In the genomic region with DNA sequence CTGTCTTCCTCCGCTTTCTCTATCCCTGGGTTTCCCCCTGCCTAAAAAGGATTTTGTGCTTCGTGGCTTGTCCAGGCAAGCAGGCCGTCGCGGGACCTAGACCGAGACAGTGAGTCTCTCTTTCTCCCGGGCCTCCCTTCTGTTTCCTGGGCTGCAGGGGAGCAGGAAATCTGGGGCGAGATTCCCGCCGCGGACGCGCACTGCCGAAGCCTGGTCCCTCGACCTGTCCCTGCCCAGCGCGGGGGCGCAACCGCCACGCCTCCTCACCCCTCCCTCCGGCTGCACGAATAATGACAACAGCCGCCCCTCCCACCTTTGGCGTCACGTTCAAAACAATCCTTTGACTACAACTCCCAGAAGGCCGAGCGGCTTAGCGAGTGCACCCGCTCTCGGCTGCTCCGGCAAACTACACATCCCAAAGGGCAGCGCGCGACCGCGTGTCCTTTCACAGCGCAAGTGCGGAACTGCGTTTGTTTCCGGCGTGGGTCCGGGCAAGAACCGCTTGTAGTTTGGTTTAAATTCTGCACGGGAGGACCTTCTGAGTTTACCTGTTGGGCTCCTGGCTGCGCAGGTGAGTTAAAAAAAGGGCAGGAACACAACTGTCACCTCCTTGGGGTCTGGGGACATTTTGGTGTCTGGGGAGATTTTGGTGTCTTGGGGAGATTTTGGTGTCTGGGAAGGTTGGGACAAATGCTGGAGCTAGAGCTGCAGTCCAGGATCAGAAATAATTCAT, we compare ENCODE assay signal across 1 cellular context.
TF ChIP-seq lines count a peak whose summit lies in the region.

A gene (plus strand): TSS at position 473 of the 733 bp plus-strand sequence. CDS start 1,715 bp downstream, outside the sequence.

TF ChIP-seq in HepG2, 621 proteins besides CTCF, POLR2A, EP300 and RAD21 (continued from another document and continues in another):
- TF ChIP-seq, protein P1, sequence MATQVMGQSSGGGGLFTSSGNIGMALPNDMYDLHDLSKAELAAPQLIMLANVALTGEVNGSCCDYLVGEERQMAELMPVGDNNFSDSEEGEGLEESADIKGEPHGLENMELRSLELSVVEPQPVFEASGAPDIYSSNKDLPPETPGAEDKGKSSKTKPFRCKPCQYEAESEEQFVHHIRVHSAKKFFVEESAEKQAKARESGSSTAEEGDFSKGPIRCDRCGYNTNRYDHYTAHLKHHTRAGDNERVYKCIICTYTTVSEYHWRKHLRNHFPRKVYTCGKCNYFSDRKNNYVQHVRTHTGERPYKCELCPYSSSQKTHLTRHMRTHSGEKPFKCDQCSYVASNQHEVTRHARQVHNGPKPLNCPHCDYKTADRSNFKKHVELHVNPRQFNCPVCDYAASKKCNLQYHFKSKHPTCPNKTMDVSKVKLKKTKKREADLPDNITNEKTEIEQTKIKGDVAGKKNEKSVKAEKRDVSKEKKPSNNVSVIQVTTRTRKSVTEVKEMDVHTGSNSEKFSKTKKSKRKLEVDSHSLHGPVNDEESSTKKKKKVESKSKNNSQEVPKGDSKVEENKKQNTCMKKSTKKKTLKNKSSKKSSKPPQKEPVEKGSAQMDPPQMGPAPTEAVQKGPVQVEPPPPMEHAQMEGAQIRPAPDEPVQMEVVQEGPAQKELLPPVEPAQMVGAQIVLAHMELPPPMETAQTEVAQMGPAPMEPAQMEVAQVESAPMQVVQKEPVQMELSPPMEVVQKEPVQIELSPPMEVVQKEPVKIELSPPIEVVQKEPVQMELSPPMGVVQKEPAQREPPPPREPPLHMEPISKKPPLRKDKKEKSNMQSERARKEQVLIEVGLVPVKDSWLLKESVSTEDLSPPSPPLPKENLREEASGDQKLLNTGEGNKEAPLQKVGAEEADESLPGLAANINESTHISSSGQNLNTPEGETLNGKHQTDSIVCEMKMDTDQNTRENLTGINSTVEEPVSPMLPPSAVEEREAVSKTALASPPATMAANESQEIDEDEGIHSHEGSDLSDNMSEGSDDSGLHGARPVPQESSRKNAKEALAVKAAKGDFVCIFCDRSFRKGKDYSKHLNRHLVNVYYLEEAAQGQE (IDR thresholded peaks at IDR 0.05; ENCODE audit: borderline replicate concordance in 1 of 2, low read depth in 1 of 2, low read length in 2 of 2), result peak in 1 of 2 experiments; percentile 43; a peak in 1 of 4 replicates
- TF ChIP-seq, protein P2, sequence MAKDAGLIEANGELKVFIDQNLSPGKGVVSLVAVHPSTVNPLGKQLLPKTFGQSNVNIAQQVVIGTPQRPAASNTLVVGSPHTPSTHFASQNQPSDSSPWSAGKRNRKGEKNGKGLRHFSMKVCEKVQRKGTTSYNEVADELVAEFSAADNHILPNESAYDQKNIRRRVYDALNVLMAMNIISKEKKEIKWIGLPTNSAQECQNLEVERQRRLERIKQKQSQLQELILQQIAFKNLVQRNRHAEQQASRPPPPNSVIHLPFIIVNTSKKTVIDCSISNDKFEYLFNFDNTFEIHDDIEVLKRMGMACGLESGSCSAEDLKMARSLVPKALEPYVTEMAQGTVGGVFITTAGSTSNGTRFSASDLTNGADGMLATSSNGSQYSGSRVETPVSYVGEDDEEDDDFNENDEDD (CRISPR knock-in tag; IDR thresholded peaks at IDR 0.05; ENCODE audit: borderline replicate concordance), result peak; percentile 90
- TF ChIP-seq, protein P3, sequence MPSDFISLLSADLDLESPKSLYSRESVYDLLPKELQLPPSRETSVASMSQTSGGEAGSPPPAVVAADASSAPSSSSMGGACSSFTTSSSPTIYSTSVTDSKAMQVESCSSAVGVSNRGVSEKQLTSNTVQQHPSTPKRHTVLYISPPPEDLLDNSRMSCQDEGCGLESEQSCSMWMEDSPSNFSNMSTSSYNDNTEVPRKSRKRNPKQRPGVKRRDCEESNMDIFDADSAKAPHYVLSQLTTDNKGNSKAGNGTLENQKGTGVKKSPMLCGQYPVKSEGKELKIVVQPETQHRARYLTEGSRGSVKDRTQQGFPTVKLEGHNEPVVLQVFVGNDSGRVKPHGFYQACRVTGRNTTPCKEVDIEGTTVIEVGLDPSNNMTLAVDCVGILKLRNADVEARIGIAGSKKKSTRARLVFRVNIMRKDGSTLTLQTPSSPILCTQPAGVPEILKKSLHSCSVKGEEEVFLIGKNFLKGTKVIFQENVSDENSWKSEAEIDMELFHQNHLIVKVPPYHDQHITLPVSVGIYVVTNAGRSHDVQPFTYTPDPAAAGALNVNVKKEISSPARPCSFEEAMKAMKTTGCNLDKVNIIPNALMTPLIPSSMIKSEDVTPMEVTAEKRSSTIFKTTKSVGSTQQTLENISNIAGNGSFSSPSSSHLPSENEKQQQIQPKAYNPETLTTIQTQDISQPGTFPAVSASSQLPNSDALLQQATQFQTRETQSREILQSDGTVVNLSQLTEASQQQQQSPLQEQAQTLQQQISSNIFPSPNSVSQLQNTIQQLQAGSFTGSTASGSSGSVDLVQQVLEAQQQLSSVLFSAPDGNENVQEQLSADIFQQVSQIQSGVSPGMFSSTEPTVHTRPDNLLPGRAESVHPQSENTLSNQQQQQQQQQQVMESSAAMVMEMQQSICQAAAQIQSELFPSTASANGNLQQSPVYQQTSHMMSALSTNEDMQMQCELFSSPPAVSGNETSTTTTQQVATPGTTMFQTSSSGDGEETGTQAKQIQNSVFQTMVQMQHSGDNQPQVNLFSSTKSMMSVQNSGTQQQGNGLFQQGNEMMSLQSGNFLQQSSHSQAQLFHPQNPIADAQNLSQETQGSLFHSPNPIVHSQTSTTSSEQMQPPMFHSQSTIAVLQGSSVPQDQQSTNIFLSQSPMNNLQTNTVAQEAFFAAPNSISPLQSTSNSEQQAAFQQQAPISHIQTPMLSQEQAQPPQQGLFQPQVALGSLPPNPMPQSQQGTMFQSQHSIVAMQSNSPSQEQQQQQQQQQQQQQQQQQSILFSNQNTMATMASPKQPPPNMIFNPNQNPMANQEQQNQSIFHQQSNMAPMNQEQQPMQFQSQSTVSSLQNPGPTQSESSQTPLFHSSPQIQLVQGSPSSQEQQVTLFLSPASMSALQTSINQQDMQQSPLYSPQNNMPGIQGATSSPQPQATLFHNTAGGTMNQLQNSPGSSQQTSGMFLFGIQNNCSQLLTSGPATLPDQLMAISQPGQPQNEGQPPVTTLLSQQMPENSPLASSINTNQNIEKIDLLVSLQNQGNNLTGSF (CRISPR knock-in tag; IDR thresholded peaks at IDR 0.05), result no peak
- TF ChIP-seq ZNF878 (CRISPR knock-in tag; IDR thresholded peaks at IDR 0.05) (0 out of 2 replicates have a peak, but pooled peaks have one; percentile 77), FOXK2 (IDR thresholded peaks at IDR 0.05) (peak; percentile 98), PRMT3 (CRISPR knock-in tag; IDR thresholded peaks at IDR 0.05; ENCODE audit: borderline replicate concordance, low read depth) (peak; percentile 85; the same call in 1 of the 2 replicates), HNF4G (IDR thresholded peaks at IDR 0.05; ENCODE audit: borderline replicate concordance, low read depth, low read length) (no peak), HNF4G (CRISPR knock-in tag; IDR thresholded peaks at IDR 0.05; ENCODE audit: borderline replicate concordance, low read depth) (peak; percentile 22; the same call in 1 of the 2 replicates), HNRNPK (IDR thresholded peaks at IDR 0.05; ENCODE audit: low read depth, low read length, poor library complexity, severe bottlenecking) (no peak), ZNF790 (CRISPR knock-in tag; IDR thresholded peaks at IDR 0.05; ENCODE audit: borderline replicate concordance) (peak; percentile 89; the same call in 1 of the 2 replicates), ZNF589 (CRISPR knock-in tag; conservative IDR thresholded peaks at IDR 0.05) (peak; percentile 84; the same call in 1 of the 2 replicates), SNAI1 (CRISPR knock-in tag; IDR thresholded peaks at IDR 0.05; ENCODE audit: borderline replicate concordance) (0 out of 2 replicates have a peak, but pooled peaks have one; percentile 28), MTF1 (CRISPR knock-in tag; IDR thresholded peaks at IDR 0.05) (peak; percentile 90; the same call in 1 of the 2 replicates), KDM6A (CRISPR knock-in tag; IDR thresholded peaks at IDR 0.05; ENCODE audit: low read depth) (no peak)
- TF ChIP-seq, protein P4, sequence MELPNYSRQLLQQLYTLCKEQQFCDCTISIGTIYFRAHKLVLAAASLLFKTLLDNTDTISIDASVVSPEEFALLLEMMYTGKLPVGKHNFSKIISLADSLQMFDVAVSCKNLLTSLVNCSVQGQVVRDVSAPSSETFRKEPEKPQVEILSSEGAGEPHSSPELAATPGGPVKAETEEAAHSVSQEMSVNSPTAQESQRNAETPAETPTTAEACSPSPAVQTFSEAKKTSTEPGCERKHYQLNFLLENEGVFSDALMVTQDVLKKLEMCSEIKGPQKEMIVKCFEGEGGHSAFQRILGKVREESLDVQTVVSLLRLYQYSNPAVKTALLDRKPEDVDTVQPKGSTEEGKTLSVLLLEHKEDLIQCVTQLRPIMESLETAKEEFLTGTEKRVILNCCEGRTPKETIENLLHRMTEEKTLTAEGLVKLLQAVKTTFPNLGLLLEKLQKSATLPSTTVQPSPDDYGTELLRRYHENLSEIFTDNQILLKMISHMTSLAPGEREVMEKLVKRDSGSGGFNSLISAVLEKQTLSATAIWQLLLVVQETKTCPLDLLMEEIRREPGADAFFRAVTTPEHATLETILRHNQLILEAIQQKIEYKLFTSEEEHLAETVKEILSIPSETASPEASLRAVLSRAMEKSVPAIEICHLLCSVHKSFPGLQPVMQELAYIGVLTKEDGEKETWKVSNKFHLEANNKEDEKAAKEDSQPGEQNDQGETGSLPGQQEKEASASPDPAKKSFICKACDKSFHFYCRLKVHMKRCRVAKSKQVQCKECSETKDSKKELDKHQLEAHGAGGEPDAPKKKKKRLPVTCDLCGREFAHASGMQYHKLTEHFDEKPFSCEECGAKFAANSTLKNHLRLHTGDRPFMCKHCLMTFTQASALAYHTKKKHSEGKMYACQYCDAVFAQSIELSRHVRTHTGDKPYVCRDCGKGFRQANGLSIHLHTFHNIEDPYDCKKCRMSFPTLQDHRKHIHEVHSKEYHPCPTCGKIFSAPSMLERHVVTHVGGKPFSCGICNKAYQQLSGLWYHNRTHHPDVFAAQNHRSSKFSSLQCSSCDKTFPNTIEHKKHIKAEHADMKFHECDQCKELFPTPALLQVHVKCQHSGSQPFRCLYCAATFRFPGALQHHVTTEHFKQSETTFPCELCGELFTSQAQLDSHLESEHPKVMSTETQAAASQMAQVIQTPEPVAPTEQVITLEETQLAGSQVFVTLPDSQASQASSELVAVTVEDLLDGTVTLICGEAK (IDR thresholded peaks at IDR 0.05), result no peak
- TF ChIP-seq, protein P4 (CRISPR knock-in tag; IDR thresholded peaks at IDR 0.05), result peak; percentile 99
- TF ChIP-seq, protein P5, sequence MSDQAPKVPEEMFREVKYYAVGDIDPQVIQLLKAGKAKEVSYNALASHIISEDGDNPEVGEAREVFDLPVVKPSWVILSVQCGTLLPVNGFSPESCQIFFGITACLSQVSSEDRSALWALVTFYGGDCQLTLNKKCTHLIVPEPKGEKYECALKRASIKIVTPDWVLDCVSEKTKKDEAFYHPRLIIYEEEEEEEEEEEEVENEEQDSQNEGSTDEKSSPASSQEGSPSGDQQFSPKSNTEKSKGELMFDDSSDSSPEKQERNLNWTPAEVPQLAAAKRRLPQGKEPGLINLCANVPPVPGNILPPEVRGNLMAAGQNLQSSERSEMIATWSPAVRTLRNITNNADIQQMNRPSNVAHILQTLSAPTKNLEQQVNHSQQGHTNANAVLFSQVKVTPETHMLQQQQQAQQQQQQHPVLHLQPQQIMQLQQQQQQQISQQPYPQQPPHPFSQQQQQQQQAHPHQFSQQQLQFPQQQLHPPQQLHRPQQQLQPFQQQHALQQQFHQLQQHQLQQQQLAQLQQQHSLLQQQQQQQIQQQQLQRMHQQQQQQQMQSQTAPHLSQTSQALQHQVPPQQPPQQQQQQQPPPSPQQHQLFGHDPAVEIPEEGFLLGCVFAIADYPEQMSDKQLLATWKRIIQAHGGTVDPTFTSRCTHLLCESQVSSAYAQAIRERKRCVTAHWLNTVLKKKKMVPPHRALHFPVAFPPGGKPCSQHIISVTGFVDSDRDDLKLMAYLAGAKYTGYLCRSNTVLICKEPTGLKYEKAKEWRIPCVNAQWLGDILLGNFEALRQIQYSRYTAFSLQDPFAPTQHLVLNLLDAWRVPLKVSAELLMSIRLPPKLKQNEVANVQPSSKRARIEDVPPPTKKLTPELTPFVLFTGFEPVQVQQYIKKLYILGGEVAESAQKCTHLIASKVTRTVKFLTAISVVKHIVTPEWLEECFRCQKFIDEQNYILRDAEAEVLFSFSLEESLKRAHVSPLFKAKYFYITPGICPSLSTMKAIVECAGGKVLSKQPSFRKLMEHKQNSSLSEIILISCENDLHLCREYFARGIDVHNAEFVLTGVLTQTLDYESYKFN (CRISPR knock-in tag; conservative IDR thresholded peaks at IDR 0.05), result peak; percentile 72
- TF ChIP-seq, protein P6, sequence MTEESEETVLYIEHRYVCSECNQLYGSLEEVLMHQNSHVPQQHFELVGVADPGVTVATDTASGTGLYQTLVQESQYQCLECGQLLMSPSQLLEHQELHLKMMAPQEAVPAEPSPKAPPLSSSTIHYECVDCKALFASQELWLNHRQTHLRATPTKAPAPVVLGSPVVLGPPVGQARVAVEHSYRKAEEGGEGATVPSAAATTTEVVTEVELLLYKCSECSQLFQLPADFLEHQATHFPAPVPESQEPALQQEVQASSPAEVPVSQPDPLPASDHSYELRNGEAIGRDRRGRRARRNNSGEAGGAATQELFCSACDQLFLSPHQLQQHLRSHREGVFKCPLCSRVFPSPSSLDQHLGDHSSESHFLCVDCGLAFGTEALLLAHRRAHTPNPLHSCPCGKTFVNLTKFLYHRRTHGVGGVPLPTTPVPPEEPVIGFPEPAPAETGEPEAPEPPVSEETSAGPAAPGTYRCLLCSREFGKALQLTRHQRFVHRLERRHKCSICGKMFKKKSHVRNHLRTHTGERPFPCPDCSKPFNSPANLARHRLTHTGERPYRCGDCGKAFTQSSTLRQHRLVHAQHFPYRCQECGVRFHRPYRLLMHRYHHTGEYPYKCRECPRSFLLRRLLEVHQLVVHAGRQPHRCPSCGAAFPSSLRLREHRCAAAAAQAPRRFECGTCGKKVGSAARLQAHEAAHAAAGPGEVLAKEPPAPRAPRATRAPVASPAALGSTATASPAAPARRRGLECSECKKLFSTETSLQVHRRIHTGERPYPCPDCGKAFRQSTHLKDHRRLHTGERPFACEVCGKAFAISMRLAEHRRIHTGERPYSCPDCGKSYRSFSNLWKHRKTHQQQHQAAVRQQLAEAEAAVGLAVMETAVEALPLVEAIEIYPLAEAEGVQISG (CRISPR knock-in tag; IDR thresholded peaks at IDR 0.05), result peak; percentile 97
